8 cellular contexts compared by ENCODE assay signal in the genomic region with DNA sequence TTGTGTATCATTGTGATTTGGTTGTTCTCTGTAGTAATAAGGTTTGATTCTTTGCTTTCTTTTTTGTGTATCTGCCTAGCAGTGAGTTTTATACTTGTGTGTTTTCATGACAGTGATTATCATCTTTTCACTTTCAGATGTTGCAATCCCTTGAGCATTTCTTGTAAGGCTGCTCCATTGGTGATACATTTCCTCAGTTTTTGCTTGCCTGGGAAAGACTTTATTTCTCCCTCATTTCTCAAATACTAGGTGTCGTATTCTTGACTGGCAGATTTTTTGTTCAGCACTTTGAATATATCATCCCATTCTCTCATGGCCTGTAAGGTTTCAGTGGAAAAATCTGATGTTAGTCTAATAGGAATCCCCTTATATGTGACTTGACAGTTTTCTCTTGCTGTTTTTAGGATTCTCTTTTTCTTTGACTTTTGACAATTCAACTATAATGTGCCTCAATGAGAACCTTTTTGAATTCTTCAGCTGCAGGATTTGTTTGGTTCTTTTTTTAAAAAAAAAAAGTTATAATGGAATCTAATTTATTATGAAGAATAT.
"Had no signal": no experiment of that assay in that cellular context is flagged by ENCODE, and none has a peak within 500 bp of the region (broad histone marks: within the 10 kb centered on the region; RNA-seq: fewer than 3 reads in every experiment).

No MANE protein-coding gene starts in this region.

- H3K27ac ChIP-seq: GM23248, HL-60 had no signal

- H3K36me3 ChIP-seq: HAP-1 had no signal

- DNase-seq: GM23248, GOT3, H7, HFFc6, KG1 had no signal

- H3K9ac ChIP-seq: GM23248 had no signal

- H2AFZ ChIP-seq: GM23248 had no signal

- H3K4me3 ChIP-seq: GM23248, HAP-1 had no signal

- H3K4me1 Mint-ChIP-seq: IgD-negative memory B cell had no signal

- H3K4me3 Mint-ChIP-seq: HFFc6 had no signal

- H3K27ac Mint-ChIP-seq: HFFc6, IgD-negative memory B cell had no signal

- H3K4me1 ChIP-seq: HAP-1 had no signal
